In genomic region chr9:20914556-20914955, GRCh38 we compare ENCODE assay signal across 15 cellular contexts.
DNase-seq lines count a peak whose midpoint lies in the region; ATAC-seq and TF ChIP-seq lines count a peak whose summit lies in the region.
"Had no signal": no experiment of that assay in that cellular context is flagged by ENCODE, and none has a peak within 500 bp of the region (broad histone marks: within the 10 kb centered on the region; RNA-seq: fewer than 3 reads in every experiment).

No MANE protein-coding gene starts in this region.

- CTCF ChIA-PET in A673 (lab: Charles Lee) = no interaction called here

- no peaks in the 10 kb centered on the region for H3K79me1 ChIP-seq in H9 (ENCODE audit: insufficient read depth, low read depth, low read length, poor library complexity, severe bottlenecking)

- ATAC-seq in T-helper 17 cell = no peak
- ATAC-seq in left cardiac atrium = no peak

- TF ChIP-seq CTCF in A673 (conservative IDR thresholded peaks at IDR 0.05; ENCODE audit: low read depth, low read length) = no peak
- TF ChIP-seq CTCF in H9 (conservative IDR thresholded peaks at IDR 0.05) = no peak

- no peak overlapping the region for H3K18ac ChIP-seq in H9 (ENCODE audit: insufficient read length, low read depth, low read length)

- peak overlapping the region in 2 of 3 experiments; percentile 4 to 66; a peak in 2 of 7 replicates for H3K27ac Mint-ChIP-seq in H9
- H3K27ac Mint-ChIP-seq in T-helper 17 cell = peak overlapping the region; percentile 0
- H3K27ac Mint-ChIP-seq: CD4-positive, CD25-positive, alpha-beta regulatory T cell; CD8-positive, alpha-beta memory T cell had no signal

- H3K9ac ChIP-seq in H9 (ENCODE audit: extremely low read depth, insufficient read length, low read length) = no peak overlapping the region

- no peaks in the 10 kb centered on the region for H3K4me1 ChIP-seq in A673 (ENCODE audit: insufficient read depth, low read length, poor library complexity, severe bottlenecking)
- no peaks in the 10 kb centered on the region; the same call in 1 of the 2 replicates for H3K4me1 ChIP-seq in H9 (ENCODE audit: insufficient read depth, low read length)
- H3K4me1 ChIP-seq: HAP-1 had no signal

- WGBS in H9 (ENCODE audit: extremely low coverage, insufficient read length, low lambda C conversion rate) = no CpG with 5 or more reads among the region's 6 CpGs

- H2BK120ac ChIP-seq in H9 (ENCODE audit: low read depth, low read length, poor library complexity, severe bottlenecking) = no peak overlapping the region

- POLR2A ChIA-PET in A673 (lab: Charles Lee; ENCODE audit: low non-redundant PET) = no interaction called here

- no peak overlapping the region for H3K23ac ChIP-seq in H9 (ENCODE audit: insufficient read length, low read depth, low read length)

- H3K27ac ChIP-seq in A673 (ENCODE audit: low read depth, low read length, poor library complexity, severe bottlenecking) (no peak overlapping the region), H9 (ENCODE audit: insufficient read length, low read depth, low read length) (no peak overlapping the region)

- no peak overlapping the region for H3K56ac ChIP-seq in H9 (ENCODE audit: insufficient read length, low read depth, low read length)

- no peak overlapping the region for H2BK5ac ChIP-seq in H9 (ENCODE audit: insufficient read length, low read length)

- peaks cover 13 to 23% (median 22%) of the 10 kb centered on the region in 3 experiments for H3K36me3 Mint-ChIP-seq in H9 (ENCODE audit: insufficient read depth in 1 of 3, low read depth in 3 of 3)
- H3K36me3 Mint-ChIP-seq in T-helper 17 cell (ENCODE audit: low read depth) = peaks cover 12% of the 10 kb centered on the region

- no peak overlapping the region for H3K4me3 ChIP-seq in A673 (ENCODE audit: low read depth, low read length, poor library complexity, severe bottlenecking)
- H3K4me3 ChIP-seq: HAP-1 had no signal

- no peak overlapping the region for H2AK5ac ChIP-seq in H9 (ENCODE audit: insufficient read length, low read length)

- no peak overlapping the region for H3K4ac ChIP-seq in H9 (ENCODE audit: low read depth, low read length)

- no peaks in the 10 kb centered on the region for H3K23me2 ChIP-seq in H9 (ENCODE audit: insufficient read length, low read depth, low read length, poor library complexity, severe bottlenecking)

- H3K36me3 ChIP-seq in A673 (ENCODE audit: insufficient read depth, low read length, poor library complexity, severe bottlenecking) = no peaks in the 10 kb centered on the region
- H3K36me3 ChIP-seq: BE2C had no signal

- no peak overlapping the region for H2BK15ac ChIP-seq in H9 (ENCODE audit: low read depth, low read length)

- DNase-seq in A673 (ENCODE audit: low spot score) (peak; percentile 4), H9 (no peak), T-helper 17 cell (no peak), islet precursor cell (peak; percentile 47), left cardiac atrium (no peak), UCSD-AML1 (lab: John Stamatoyannopoulos, UW; ENCODE audit: unreplicated experiment) (no peak), NCI-H1436 (lab: John Stamatoyannopoulos, UW) (no peak)
- DNase-seq: ACHN; BE2C; C1 segment of cervical spinal cord; CD4-positive, CD25-positive, alpha-beta regulatory T cell; CD8-positive, alpha-beta memory T cell; DMS79 treated with DMSO at 0.1 percent for 48 hours; GF-D8 had no signal

- no peak overlapping the region for H4K5ac ChIP-seq in H9 (ENCODE audit: insufficient read length, low read depth, low read length)

- H4K91ac ChIP-seq in H9 (ENCODE audit: insufficient read length, low read depth, low read length) = no peak overlapping the region

- no peak overlapping the region for H2BK20ac ChIP-seq in H9 (ENCODE audit: low read depth, low read length, poor library complexity, severe bottlenecking)

- no peaks in the 10 kb centered on the region for H3K79me2 ChIP-seq in H9 (ENCODE audit: insufficient read depth, low read length)

- no peak overlapping the region for H3K14ac ChIP-seq in H9 (ENCODE audit: insufficient read depth, low read length)

- no peaks in the 10 kb centered on the region for H3K9me3 Mint-ChIP-seq in H9

- intact Hi-C loops in A673 (cut with micrococcal nuclease; ENCODE audit: unreplicated experiment) (no loop called here), left cardiac atrium (cut with DNase I) (no loop called here)

- BruUV-seq in A673 (replicated peaks; lab: Mats Ljungman, UMichigan) = no TSS peak

- no peaks in the 10 kb centered on the region for H4K20me1 ChIP-seq in H9 (ENCODE audit: control insufficient read depth, insufficient read depth, insufficient read length)

- H3K27me3 ChIP-seq in A673 (replicated peaks; ENCODE audit: insufficient read depth, low read depth, low read length, poor library complexity) = no peaks in the 10 kb centered on the region
- no peaks in the 10 kb centered on the region for H3K27me3 ChIP-seq in H9 (ENCODE audit: insufficient read depth, low read length)
- H3K27me3 ChIP-seq: BE2C had no signal

- H2BK12ac ChIP-seq in H9 (ENCODE audit: insufficient read length, low read depth, low read length) = no peak overlapping the region

- no peak overlapping the region for H2AFZ ChIP-seq in H9 (ENCODE audit: low read length)

- no peaks in the 10 kb centered on the region for H3K27me3 Mint-ChIP-seq in H9 (ENCODE audit: low read depth)
- no peaks in the 10 kb centered on the region for H3K27me3 Mint-ChIP-seq in T-helper 17 cell
- H3K27me3 Mint-ChIP-seq: CD4-positive, CD25-positive, alpha-beta regulatory T cell; CD8-positive, alpha-beta memory T cell had no signal

- H3K4me3 Mint-ChIP-seq in H9 (no peak overlapping the region), T-helper 17 cell (no peak overlapping the region)
- H3K4me3 Mint-ChIP-seq: CD4-positive, CD25-positive, alpha-beta regulatory T cell; CD8-positive, alpha-beta memory T cell had no signal

- H3K9me3 ChIP-seq in A673 (ENCODE audit: low read depth, low read length, poor library complexity, severe bottlenecking) (no peaks in the 10 kb centered on the region), H9 (ENCODE audit: control insufficient read depth, low read depth, low read length) (no peaks in the 10 kb centered on the region), T-helper 17 cell (ENCODE audit: control insufficient read depth, low read length, poor library complexity, severe bottlenecking) (no peaks in the 10 kb centered on the region)
- H3K9me3 ChIP-seq: BE2C, HAP-1 had no signal

- no peak overlapping the region for H3K4me2 ChIP-seq in H9 (ENCODE audit: insufficient read depth, insufficient read length, low read length)

- H4K8ac ChIP-seq in H9 (replicated peaks; ENCODE audit: insufficient read length, low read depth, low read length) = no peak overlapping the region

- H3K4me1 Mint-ChIP-seq in H9 (peaks cover 6 to 8% of the 10 kb centered on the region in 2 experiments), T-helper 17 cell (peaks cover 5% of the 10 kb centered on the region)
- H3K4me1 Mint-ChIP-seq: CD8-positive, alpha-beta memory T cell had no signal

- no peak overlapping the region for H3T11ph ChIP-seq in H9 (ENCODE audit: low read length)

Comparison
In these comparisons a context has a peak if more than half of its experiments do, and no peak if none do; other contexts are left out.
1. DNase-seq: peak in A673 (single experiment) and islet precursor cell (single experiment); none in H9 (single experiment), T-helper 17 cell (0 of 3), left cardiac atrium (single experiment), UCSD-AML1 (single experiment) and NCI-H1436 (single experiment).